33 cellular contexts compared by ENCODE assay signal in the genomic region with DNA sequence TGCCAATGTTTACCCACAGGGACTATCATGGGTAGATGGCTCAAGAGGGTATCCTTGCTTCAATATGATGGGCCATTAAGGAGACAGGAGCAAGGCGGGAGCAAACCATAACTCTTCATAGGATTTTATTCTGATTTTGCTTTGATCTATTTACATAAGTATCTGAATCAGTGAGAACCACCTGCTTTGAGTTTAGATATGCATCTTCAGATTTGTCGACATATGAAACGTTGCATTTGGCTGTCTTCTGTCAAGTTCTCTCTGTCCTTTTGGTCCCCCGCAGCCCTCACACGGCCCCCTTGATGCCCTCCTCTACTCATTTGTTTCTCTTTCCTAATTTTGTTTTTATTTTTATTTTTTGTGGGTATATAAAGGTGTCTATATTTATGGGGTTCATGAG. TPM values are rescaled to one million over a fixed set of nuclear protein-coding genes. Genes with fewer than 3 reads are reported as not detected.
A peak's percentile ranks its signal among the peaks of the same experiment; 100 is the strongest.
DNase-seq lines count a peak whose midpoint lies in the region; ATAC-seq and TF ChIP-seq lines count a peak whose summit lies in the region.
"Had no signal": no experiment of that assay in that cellular context is flagged by ENCODE, and none has a peak within 500 bp of the region (broad histone marks: within the 10 kb centered on the region; RNA-seq: fewer than 3 reads in every experiment).

No MANE protein-coding gene starts in this region.

- H3K4me1 Mint-ChIP-seq in activated T-cell treated with anti-CD3 and anti-CD28 coated beads, Interleukin-2, amount 50 U/mL, for 72 hours (ENCODE audit: low read depth), result no peaks in the 10 kb centered on the region
- H3K4me1 Mint-ChIP-seq in activated T-cell treated with anti-CD3 and anti-CD28 coated beads, Interleukin-2, amount 50 U/mL, for 4 hours (ENCODE audit: low read depth), result no peaks in the 10 kb centered on the region
- H3K4me1 Mint-ChIP-seq in stimulated activated effector memory CD8-positive, alpha-beta T cell treated with anti-CD3 and anti-CD28 coated beads, Interleukin-12 subunit alpha, Interleukin-12 subunit beta, amount 100 ng/mL, for 72 hours, result no peaks in the 10 kb centered on the region
- H3K4me1 Mint-ChIP-seq: B cell; CD4-positive, alpha-beta memory T cell; CD4-positive, CD25-positive, alpha-beta regulatory T cell; CD8-positive, alpha-beta memory T cell had no signal

- no peaks in the 10 kb centered on the region; a peak in 1 of 4 replicates for H3K4me1 ChIP-seq in SK-N-SH (ENCODE audit: control insufficient read depth in 1 of 2, insufficient read depth in 2 of 2, low read depth in 1 of 2, low read length in 1 of 2)
- H3K4me1 ChIP-seq: A549, BE2C, BLaER1, Caco-2 had no signal

- H3K36me3 ChIP-seq in SK-N-SH (replicated peaks in 1 of 2; ENCODE audit: control insufficient read depth in 1 of 2, insufficient read depth in 2 of 2, low read length in 1 of 2), result peaks cover 4 to 21% of the 10 kb centered on the region in 2 experiments
- H3K36me3 ChIP-seq: BE2C had no signal

- no peaks in the 10 kb centered on the region for H3K9me2 ChIP-seq in SK-N-SH

- H3K9me3 Mint-ChIP-seq in activated T-cell treated with anti-CD3 and anti-CD28 coated beads, Interleukin-2, amount 50 U/mL, for 72 hours, result no peaks in the 10 kb centered on the region
- H3K9me3 Mint-ChIP-seq in activated T-cell treated with anti-CD3 and anti-CD28 coated beads, Interleukin-2, amount 50 U/mL, for 4 hours, result no peaks in the 10 kb centered on the region
- no peaks in the 10 kb centered on the region for H3K9me3 Mint-ChIP-seq in stimulated activated effector memory CD8-positive, alpha-beta T cell treated with anti-CD3 and anti-CD28 coated beads, Interleukin-12 subunit alpha, Interleukin-12 subunit beta, amount 100 ng/mL, for 72 hours
- H3K9me3 Mint-ChIP-seq: CD14-positive monocyte; CD4-positive, alpha-beta memory T cell; CD4-positive, alpha-beta T cell; CD4-positive, CD25-positive, alpha-beta regulatory T cell; CD8-positive, alpha-beta memory T cell; CD8-positive, alpha-beta T cell had no signal

- H3K27me3 ChIP-seq in SK-N-SH (ENCODE audit: insufficient read depth), result no peaks in the 10 kb centered on the region
- H3K27me3 ChIP-seq: BE2C; BLaER1; BLaER1 treated with 17β-estradiol and CSF1 and Interleukin-3, amounts not matched to agents 10 nM and 100 nM had no signal

- H3K4me2 ChIP-seq in SK-N-SH, result no peak overlapping the region
- H3K4me2 ChIP-seq: A549; BLaER1; BLaER1 treated with 17β-estradiol and CSF1 and Interleukin-3, amounts not matched to agents 10 nM and 100 nM had no signal

- H3K27me3 Mint-ChIP-seq in activated T-cell treated with anti-CD3 and anti-CD28 coated beads, Interleukin-2, amount 50 U/mL, for 72 hours (ENCODE audit: low read depth), result no peaks in the 10 kb centered on the region
- H3K27me3 Mint-ChIP-seq in activated T-cell treated with anti-CD3 and anti-CD28 coated beads, Interleukin-2, amount 50 U/mL, for 4 hours (ENCODE audit: low read depth), result no peaks in the 10 kb centered on the region
- H3K27me3 Mint-ChIP-seq: B cell; CD4-positive, alpha-beta memory T cell; CD4-positive, alpha-beta T cell; CD4-positive, CD25-positive, alpha-beta regulatory T cell; CD8-positive, alpha-beta memory T cell had no signal

- H3K36me3 Mint-ChIP-seq in activated T-cell treated with anti-CD3 and anti-CD28 coated beads, Interleukin-2, amount 50 U/mL, for 72 hours (ENCODE audit: insufficient read depth in 2 of 2), result peaks cover under 1 to 2% of the 10 kb centered on the region in 2 donors
- peaks cover 21% of the 10 kb centered on the region for H3K36me3 Mint-ChIP-seq in activated T-cell treated with anti-CD3 and anti-CD28 coated beads, Interleukin-2, amount 50 U/mL, for 4 hours (ENCODE audit: insufficient read depth)
- H3K36me3 Mint-ChIP-seq in stimulated activated effector memory CD8-positive, alpha-beta T cell treated with anti-CD3 and anti-CD28 coated beads, Interleukin-12 subunit alpha, Interleukin-12 subunit beta, amount 100 ng/mL, for 72 hours, result peaks cover 37% of the 10 kb centered on the region

- CTCF ChIA-PET in SK-N-SH (lab: Yijun Ruan, JAX), result no interaction called here

- no peak overlapping the region for H3K27ac ChIP-seq in SK-N-SH (ENCODE audit: low read depth in 2 of 2, low read length in 1 of 2)
- H3K27ac ChIP-seq: 22Rv1; A549; BLaER1; BLaER1 treated with 17β-estradiol and CSF1 and Interleukin-3, amounts not matched to agents 10 nM and 100 nM; C4-2B had no signal

- H3K9me3 ChIP-seq in SK-N-SH, result no peaks in the 10 kb centered on the region
- H3K9me3 ChIP-seq: A549; BE2C; BLaER1; BLaER1 treated with 17β-estradiol and CSF1 and Interleukin-3, amounts not matched to agents 10 nM and 100 nM; Caco-2 had no signal

- H3K9ac ChIP-seq in SK-N-SH, result no peak overlapping the region
- H3K9ac ChIP-seq: BLaER1; BLaER1 treated with 17β-estradiol and CSF1 and Interleukin-3, amounts not matched to agents 10 nM and 100 nM had no signal

- peak overlapping the region; percentile 75 for H3K27ac Mint-ChIP-seq in activated T-cell treated with anti-CD3 and anti-CD28 coated beads, Interleukin-2, amount 50 U/mL, for 72 hours
- H3K27ac Mint-ChIP-seq in stimulated activated effector memory CD8-positive, alpha-beta T cell treated with anti-CD3 and anti-CD28 coated beads, Interleukin-12 subunit alpha, Interleukin-12 subunit beta, amount 100 ng/mL, for 72 hours, result peak overlapping the region; percentile 56
- H3K27ac Mint-ChIP-seq: B cell; CD14-positive monocyte; CD4-positive, alpha-beta memory T cell; CD4-positive, alpha-beta T cell; CD4-positive, CD25-positive, alpha-beta regulatory T cell; CD8-positive, alpha-beta T cell had no signal

- H3K4me3 ChIP-seq in SK-N-SH (ENCODE audit: low read depth in 2 of 2, low read length in 1 of 2), result no peak overlapping the region
- H3K4me3 ChIP-seq: A549; BLaER1; BLaER1 treated with 17β-estradiol and CSF1 and Interleukin-3, amounts not matched to agents 10 nM and 100 nM had no signal

- POLR2A ChIA-PET in SK-N-SH (lab: Yijun Ruan, JAX), result no interaction called here

- TF ChIP-seq EP300 in SK-N-SH (IDR thresholded peaks at IDR 0.05; ENCODE audit: borderline replicate concordance in 1 of 2, low read depth in 1 of 2, low read length in 1 of 2), result no peak

- no peak for ATAC-seq in SK-N-SH treated with all-trans-retinoic acid at 6 μM for 48 hours
- no peak for ATAC-seq in activated T-cell treated with anti-CD3 and anti-CD28 coated beads, Interleukin-2, amount 50 U/mL, for 72 hours (replicated peaks in 1 of 2)
- no peak for ATAC-seq in activated T-cell treated with anti-CD3 and anti-CD28 coated beads, Interleukin-2, amount 50 U/mL, for 4 hours
- no peak for ATAC-seq in stimulated activated effector memory CD8-positive, alpha-beta T cell treated with anti-CD3 and anti-CD28 coated beads, Interleukin-12 subunit alpha, Interleukin-12 subunit beta, amount 100 ng/mL, for 72 hours
- ATAC-seq: A549; CD8-positive, alpha-beta T cell had no signal

- no peak overlapping the region for H3K4me3 Mint-ChIP-seq in activated T-cell treated with anti-CD3 and anti-CD28 coated beads, Interleukin-2, amount 50 U/mL, for 72 hours
- H3K4me3 Mint-ChIP-seq in activated T-cell treated with anti-CD3 and anti-CD28 coated beads, Interleukin-2, amount 50 U/mL, for 4 hours, result no peak overlapping the region
- no peak overlapping the region for H3K4me3 Mint-ChIP-seq in stimulated activated effector memory CD8-positive, alpha-beta T cell treated with anti-CD3 and anti-CD28 coated beads, Interleukin-12 subunit alpha, Interleukin-12 subunit beta, amount 100 ng/mL, for 72 hours
- H3K4me3 Mint-ChIP-seq: B cell; CD14-positive monocyte; CD4-positive, alpha-beta memory T cell; CD4-positive, alpha-beta T cell; CD4-positive, CD25-positive, alpha-beta regulatory T cell; CD8-positive, alpha-beta memory T cell; CD8-positive, alpha-beta T cell had no signal

- TF ChIP-seq RAD21 in SK-N-SH (IDR thresholded peaks at IDR 0.05; ENCODE audit: low read length), result no peak

- WGBS in SK-N-SH (ENCODE audit: low lambda C conversion rate), result 76% methylated on average over 5 of the region's 5 CpGs

- no peaks in the 10 kb centered on the region for H3K79me2 ChIP-seq in SK-N-SH (ENCODE audit: insufficient read depth)

- no peak for TF ChIP-seq CTCF in SK-N-SH (IDR thresholded peaks at IDR 0.05)

- H3F3A ChIP-seq in SK-N-SH (replicated peaks; ENCODE audit: insufficient read depth), result no peaks in the 10 kb centered on the region

- H2AFZ ChIP-seq in SK-N-SH (ENCODE audit: low read depth), result no peak overlapping the region

- no peaks in the 10 kb centered on the region for H4K20me1 ChIP-seq in SK-N-SH (ENCODE audit: insufficient read depth)
- H4K20me1 ChIP-seq: BLaER1; BLaER1 treated with 17β-estradiol and CSF1 and Interleukin-3, amounts not matched to agents 10 nM and 100 nM had no signal

- DNase-seq in SK-N-SH, result no peak
- no peak for DNase-seq in activated T-cell treated with anti-CD3 and anti-CD28 coated beads, Interleukin-2, amount 50 U/mL, for 72 hours
- DNase-seq in activated T-cell treated with anti-CD3 and anti-CD28 coated beads, Interleukin-2, amount 50 U/mL, for 4 hours, result no peak
- no peak for DNase-seq in stimulated activated effector memory CD8-positive, alpha-beta T cell treated with anti-CD3 and anti-CD28 coated beads, Interleukin-12 subunit alpha, Interleukin-12 subunit beta, amount 100 ng/mL, for 72 hours (ENCODE audit: low spot score in 2 of 2)
- DNase-seq in amniotic stem cell (lab: John Stamatoyannopoulos, UW), result no peak
- DNase-seq: 8988T; ACHN; AML-193; BE2C; C1 segment of cervical spinal cord; Caco-2; Calu3; CD4-positive, alpha-beta memory T cell; CD4-positive, alpha-beta T cell; CD4-positive, CD25-positive, alpha-beta regulatory T cell; CD8-positive, alpha-beta memory T cell; CD8-positive, alpha-beta T cell; COR-L47; DMS 273 treated with DMSO at 0.1 percent for 48 hours; DMS153; DMS53; DMS79; DMS79 treated with DMSO at 0.1 percent for 48 hours; DND-41; EL had no signal

TF ChIP-seq in SK-N-SH treated with all-trans-retinoic acid at 6 μM for 48 hours, 23 proteins besides CTCF, POLR2A, EP300 and RAD21 (continues in another document):
- no peak for TF ChIP-seq CSDC2 (CRISPR knock-in tag; IDR thresholded peaks at IDR 0.05)

TF ChIP-seq in SK-N-SH, 30 proteins besides CTCF, POLR2A, EP300 and RAD21 (continues in another document):
- TF ChIP-seq, protein P1, sequence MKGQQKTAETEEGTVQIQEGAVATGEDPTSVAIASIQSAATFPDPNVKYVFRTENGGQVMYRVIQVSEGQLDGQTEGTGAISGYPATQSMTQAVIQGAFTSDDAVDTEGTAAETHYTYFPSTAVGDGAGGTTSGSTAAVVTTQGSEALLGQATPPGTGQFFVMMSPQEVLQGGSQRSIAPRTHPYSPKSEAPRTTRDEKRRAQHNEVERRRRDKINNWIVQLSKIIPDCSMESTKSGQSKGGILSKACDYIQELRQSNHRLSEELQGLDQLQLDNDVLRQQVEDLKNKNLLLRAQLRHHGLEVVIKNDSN (IDR thresholded peaks at IDR 0.05; ENCODE audit: borderline replicate concordance, low read depth), result no peak
- no peak for TF ChIP-seq RFX5 (IDR thresholded peaks at IDR 0.05; ENCODE audit: low read length)
- no peak for TF ChIP-seq MXI1 (IDR thresholded peaks at IDR 0.05; ENCODE audit: low read depth, low read length)

RNA-seq across cellular contexts. Expression of a gene that starts 16.2 kb away (rescaled TPM):
- polyA plus RNA-seq in SK-N-SH (2012; rRNA removed), result 7.5 and 10.8 TPM in 2 replicates
- polyA plus RNA-seq in SK-N-SH (2012; cell fraction: cytosol; rRNA removed), result 8.0 and 9.2 TPM in 2 replicates
- polyA plus RNA-seq in SK-N-SH (2012; cell fraction: nucleus; rRNA removed), result 8.5 and 12.6 TPM in 2 replicates
- 10 to 100 TPM; 21.2 to 21.5 TPM for total RNA-seq in activated T-cell treated with anti-CD3 and anti-CD28 coated beads, Interleukin-2, amount 50 U/mL, for 72 hours
- 10 to 100 TPM; 13.9 to 19.1 (median 18.9) TPM for total RNA-seq in activated T-cell treated with anti-CD3 and anti-CD28 coated beads, Interleukin-2, amount 50 U/mL, for 4 hours
